Comparison of ENCODE assay signal across 20 cellular contexts in the genomic region with DNA sequence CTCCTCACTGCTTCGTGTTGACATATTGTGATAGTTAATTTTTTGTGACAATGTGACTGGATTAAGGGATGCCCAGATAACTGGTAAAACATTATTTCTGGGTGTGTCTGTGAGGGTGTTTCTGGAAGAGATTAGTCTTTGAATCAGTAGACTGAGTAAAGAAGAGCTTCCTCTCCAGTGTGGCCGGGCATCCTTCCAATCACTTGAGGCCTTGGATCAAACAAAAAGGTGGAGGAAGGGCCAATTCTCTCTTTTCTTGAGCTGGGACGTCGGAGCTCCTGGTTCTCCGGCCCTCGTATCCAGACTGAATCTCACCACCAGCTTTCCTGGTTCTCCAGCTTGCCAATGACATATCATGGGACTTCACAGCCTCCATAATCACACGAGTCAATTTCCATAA.
"Had no signal": no experiment of that assay in that cellular context is flagged by ENCODE, and none has a peak within 500 bp of the region (broad histone marks: within the 10 kb centered on the region; RNA-seq: fewer than 3 reads in every experiment).

No MANE protein-coding gene starts in this region.

- H3K4me1 Mint-ChIP-seq: endodermal cell had no signal

- H3K27ac ChIP-seq: body of pancreas, epithelial cell of prostate, prostate gland, right atrium auricular region, transverse colon, uterus, VCaP had no signal

- ATAC-seq: body of pancreas, left lobe of liver had no signal

- H3K4me1 ChIP-seq: prostate gland, uterus had no signal

- DNase-seq: activated CD4-positive, alpha-beta T cell treated with anti-CD3 and anti-CD28 coated beads for 4 hours; activated CD8-positive, alpha-beta memory T cell treated with anti-CD3 and anti-CD28 coated beads, Interleukin-2, amount 50 U/mL, for 4 hours; activated naive CD4-positive, alpha-beta T cell; body of pancreas; endodermal cell; hypothalamus; kidney; stimulated activated CD4-positive, alpha-beta T cell treated with anti-CD3 and anti-CD28 coated beads, Interleukin-12 subunit alpha, Interleukin-12 subunit beta, amount 100 ng/mL, for 4 hours; stimulated activated CD4-positive, alpha-beta T cell treated with anti-CD3 and anti-CD28 coated beads, Interleukin-1b, Interleukin-23, amount 100 ng/mL, for 48 hours; stimulated activated CD8-positive, alpha-beta memory T cell treated with anti-CD3 and anti-CD28 coated beads, Interleukin-4, amount 100 ng/mL, for 48 hours; T-helper 2 cell; transverse colon; uterus had no signal

- H3K4me3 ChIP-seq: body of pancreas, lung, prostate gland, right atrium auricular region, transverse colon, uterus had no signal

- H3K4me3 Mint-ChIP-seq: endodermal cell; stimulated activated naive CD8-positive, alpha-beta T cell treated with anti-CD3 and anti-CD28 coated beads, Interleukin-15, Interleukin-2, amounts not matched to agents 100 ng/mL and 50 ng/mL, for 24 hours had no signal

- H3K27me3 Mint-ChIP-seq: stimulated activated naive CD8-positive, alpha-beta T cell treated with anti-CD3 and anti-CD28 coated beads, Interleukin-15, Interleukin-2, amounts not matched to agents 100 ng/mL and 50 ng/mL, for 24 hours had no signal

- H3K36me3 ChIP-seq: prostate gland, right atrium auricular region, transverse colon, uterus had no signal

- H3K27ac Mint-ChIP-seq: endodermal cell had no signal

- H3K27me3 ChIP-seq: body of pancreas, right atrium auricular region, transverse colon, uterus had no signal

- H3K9me3 ChIP-seq: body of pancreas, prostate gland, right atrium auricular region, transverse colon, uterus had no signal
